Comparison of ENCODE assay signal across 1 cellular context in the genomic region with DNA sequence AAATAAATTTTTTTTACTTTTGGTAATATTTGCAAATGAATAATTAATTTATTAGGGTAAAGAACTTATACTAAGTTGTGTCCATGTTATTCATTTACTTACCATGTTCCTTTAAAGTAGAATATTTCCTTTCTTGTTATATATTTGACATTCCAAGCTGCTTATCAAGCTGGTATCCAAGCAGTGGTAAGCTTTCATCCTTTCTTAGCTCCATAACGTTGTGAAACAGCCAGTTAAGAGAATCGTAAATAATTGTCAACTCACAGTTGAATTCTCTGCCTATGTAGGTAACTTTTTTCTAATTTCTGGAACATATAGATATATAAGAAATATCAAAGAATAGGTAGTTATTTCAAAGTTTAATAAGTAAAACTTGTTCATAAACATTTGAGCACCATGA.
TF ChIP-seq lines count a peak whose summit lies in the region.

No MANE protein-coding gene starts in this region.

TF ChIP-seq in IMR-90, 13 proteins besides CTCF, POLR2A, EP300 and RAD21 (continued from another document):
- TF ChIP-seq, protein P1, sequence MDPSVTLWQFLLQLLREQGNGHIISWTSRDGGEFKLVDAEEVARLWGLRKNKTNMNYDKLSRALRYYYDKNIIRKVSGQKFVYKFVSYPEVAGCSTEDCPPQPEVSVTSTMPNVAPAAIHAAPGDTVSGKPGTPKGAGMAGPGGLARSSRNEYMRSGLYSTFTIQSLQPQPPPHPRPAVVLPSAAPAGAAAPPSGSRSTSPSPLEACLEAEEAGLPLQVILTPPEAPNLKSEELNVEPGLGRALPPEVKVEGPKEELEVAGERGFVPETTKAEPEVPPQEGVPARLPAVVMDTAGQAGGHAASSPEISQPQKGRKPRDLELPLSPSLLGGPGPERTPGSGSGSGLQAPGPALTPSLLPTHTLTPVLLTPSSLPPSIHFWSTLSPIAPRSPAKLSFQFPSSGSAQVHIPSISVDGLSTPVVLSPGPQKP (IDR thresholded peaks at IDR 0.05; ENCODE audit: borderline replicate concordance, low read depth, low read length), result no peak
- no peak for TF ChIP-seq MAZ (IDR thresholded peaks at IDR 0.05; ENCODE audit: borderline replicate concordance, low read depth, low read length)
- TF ChIP-seq RCOR1 (IDR thresholded peaks at IDR 0.05; ENCODE audit: insufficient replicate concordance, low read length), result no peak
- TF ChIP-seq MAFK (IDR thresholded peaks at IDR 0.05; ENCODE audit: low read depth, low read length), result no peak
- TF ChIP-seq MXI1 (IDR thresholded peaks at IDR 0.05; ENCODE audit: borderline replicate concordance, low read depth, low read length), result no peak
- no peak for TF ChIP-seq RFX5 (IDR thresholded peaks at IDR 0.05; ENCODE audit: low read depth, low read length)
- TF ChIP-seq, protein P2, sequence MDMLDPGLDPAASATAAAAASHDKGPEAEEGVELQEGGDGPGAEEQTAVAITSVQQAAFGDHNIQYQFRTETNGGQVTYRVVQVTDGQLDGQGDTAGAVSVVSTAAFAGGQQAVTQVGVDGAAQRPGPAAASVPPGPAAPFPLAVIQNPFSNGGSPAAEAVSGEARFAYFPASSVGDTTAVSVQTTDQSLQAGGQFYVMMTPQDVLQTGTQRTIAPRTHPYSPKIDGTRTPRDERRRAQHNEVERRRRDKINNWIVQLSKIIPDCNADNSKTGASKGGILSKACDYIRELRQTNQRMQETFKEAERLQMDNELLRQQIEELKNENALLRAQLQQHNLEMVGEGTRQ (IDR thresholded peaks at IDR 0.05; ENCODE audit: low read depth, low read length), result no peak
